In genomic region chr13:51786425-51787010, GRCh38 we compare ENCODE assay signal across 1 cellular context.
TF ChIP-seq lines count a peak whose summit lies in the region.

No MANE protein-coding gene starts in this region.

TF ChIP-seq in SK-N-SH, 30 proteins besides CTCF, POLR2A, EP300 and RAD21:
- TF ChIP-seq RFX5 (IDR thresholded peaks at IDR 0.05; ENCODE audit: low read length) (no peak), SIN3A (IDR thresholded peaks at IDR 0.05; ENCODE audit: borderline replicate concordance, low read depth, low read length) (no peak), TEAD4 (IDR thresholded peaks at IDR 0.05; ENCODE audit: borderline replicate concordance, insufficient read depth) (no peak), ELF1 (IDR thresholded peaks at IDR 0.05) (no peak), PBX3 (IDR thresholded peaks at IDR 0.05) (0 out of 2 replicates have a peak, but pooled peaks have one; percentile 8), CHD2 (IDR thresholded peaks at IDR 0.05; ENCODE audit: low read length, partially characterized antibody) (peak; percentile 23), POLR2AphosphoS5 (IDR thresholded peaks at IDR 0.05; ENCODE audit: low read depth, low read length) (no peak), RXRA (IDR thresholded peaks at IDR 0.05; ENCODE audit: borderline replicate concordance, low read depth) (no peak), SMC3 (IDR thresholded peaks at IDR 0.05; ENCODE audit: low read depth, low read length) (no peak), USF2 (IDR thresholded peaks at IDR 0.05; ENCODE audit: borderline replicate concordance, low read depth, low read length) (no peak), USF1 (IDR thresholded peaks at IDR 0.05; ENCODE audit: borderline replicate concordance, low read depth) (no peak), MXI1 (IDR thresholded peaks at IDR 0.05; ENCODE audit: low read depth, low read length) (peak; percentile 53), TCF12 (IDR thresholded peaks at IDR 0.05) (peak; percentile 18), RCOR1 (IDR thresholded peaks at IDR 0.05; ENCODE audit: low read length) (no peak)
